ENCODE assay signal across 10 cellular contexts in genomic region chr17:44400226-44400847, GRCh38. TPM values are rescaled to one million over a fixed set of nuclear protein-coding genes. Genes with fewer than 3 reads are reported as not detected.
DNase-seq lines count a peak whose midpoint lies in the region; ATAC-seq and TF ChIP-seq lines count a peak whose summit lies in the region.
"Had no signal": no experiment of that assay in that cellular context is flagged by ENCODE, and none has a peak within 500 bp of the region (broad histone marks: within the 10 kb centered on the region; RNA-seq: fewer than 3 reads in every experiment).

No MANE protein-coding gene starts in this region.

- H3K27me3 Mint-ChIP-seq in T-helper 2 cell treated with Interferon-gamma antibody and Interleukin-4, amounts not matched to agents 5 μg/mL and 100 μg/mL, for 36 hours (ENCODE audit: low read depth), result no peaks in the 10 kb centered on the region
- H3K27me3 Mint-ChIP-seq in stimulated activated naive B cell treated with anti-CD40 and anti-IgM and Interleukin-4, amounts not matched to agents 10 μg/mL and 1 μg/mL and 100 μg/mL, for 72 hours, result no peaks in the 10 kb centered on the region
- H3K27me3 Mint-ChIP-seq: activated naive CD8-positive, alpha-beta T cell had no signal

- no peaks in the 10 kb centered on the region for H3K4me1 ChIP-seq in PC-3 (ENCODE audit: insufficient read depth, low read length)

- no peak overlapping the region for H3K4me3 Mint-ChIP-seq in T-helper 2 cell treated with Interferon-gamma antibody and Interleukin-4, amounts not matched to agents 5 μg/mL and 100 μg/mL, for 36 hours
- no peak overlapping the region for H3K4me3 Mint-ChIP-seq in stimulated activated naive B cell treated with anti-CD40 and anti-IgM and Interleukin-4, amounts not matched to agents 10 μg/mL and 1 μg/mL and 100 μg/mL, for 72 hours
- H3K4me3 Mint-ChIP-seq: activated naive CD8-positive, alpha-beta T cell had no signal

- no peaks in the 10 kb centered on the region for H3K79me2 ChIP-seq in PC-3 (ENCODE audit: low read length)

- no peak overlapping the region for H2AFZ ChIP-seq in PC-3 (ENCODE audit: low read length)

- POLR2A ChIA-PET in PC-3 (lab: Charles Lee; ENCODE audit: unreplicated experiment), result no interaction called here

- no TSS peak for BruUV-seq in PC-3 (replicated peaks; lab: Mats Ljungman, UMichigan)

- H3K9ac ChIP-seq in PC-3 (ENCODE audit: low read length), result no peak overlapping the region

- peaks cover 48% of the 10 kb centered on the region for H3K36me3 Mint-ChIP-seq in T-helper 2 cell treated with Interferon-gamma antibody and Interleukin-4, amounts not matched to agents 5 μg/mL and 100 μg/mL, for 36 hours (ENCODE audit: low read depth)
- peaks cover 43 to 60% of the 10 kb centered on the region in 2 donors for H3K36me3 Mint-ChIP-seq in stimulated activated naive B cell treated with anti-CD40 and anti-IgM and Interleukin-4, amounts not matched to agents 10 μg/mL and 1 μg/mL and 100 μg/mL, for 72 hours

- peaks cover 7% of the 10 kb centered on the region for H3K4me1 Mint-ChIP-seq in T-helper 2 cell treated with Interferon-gamma antibody and Interleukin-4, amounts not matched to agents 5 μg/mL and 100 μg/mL, for 36 hours (ENCODE audit: low read depth)
- peaks cover 4 to 33% of the 10 kb centered on the region in 2 donors for H3K4me1 Mint-ChIP-seq in stimulated activated naive B cell treated with anti-CD40 and anti-IgM and Interleukin-4, amounts not matched to agents 10 μg/mL and 1 μg/mL and 100 μg/mL, for 72 hours

- no peak overlapping the region for H3K4me3 ChIP-seq in PC-3 (ENCODE audit: low read length)

- no peaks in the 10 kb centered on the region for H3F3A ChIP-seq in PC-3 (ENCODE audit: low read length, unreplicated experiment)

- DNase-seq in T-helper 2 cell treated with Interferon-gamma antibody and Interleukin-4, amounts not matched to agents 5 μg/mL and 100 μg/mL, for 36 hours (ENCODE audit: low spot score), result no peak
- DNase-seq in T-helper 2 cell (no peak), PC-3 (peak; percentile 53), fibroblast of peridontal ligament (ENCODE audit: extremely low read depth) (peak; percentile 52), GM19240 (ENCODE audit: insufficient read length, low spot score) (no peak), NCI-H2029 (lab: John Stamatoyannopoulos, UW) (no peak)
- DNase-seq in stimulated activated naive B cell treated with anti-CD40 and anti-IgM and Interleukin-4, amounts not matched to agents 10 μg/mL and 1 μg/mL and 100 μg/mL, for 72 hours, result no peak
- DNase-seq: DMS153 had no signal

- H3K36me3 ChIP-seq in PC-3 (ENCODE audit: low read depth, low read length), result peaks cover 33% of the 10 kb centered on the region

- H3K4me2 ChIP-seq in PC-3 (ENCODE audit: low read length), result no peak overlapping the region

- H3K9me3 Mint-ChIP-seq in T-helper 2 cell treated with Interferon-gamma antibody and Interleukin-4, amounts not matched to agents 5 μg/mL and 100 μg/mL, for 36 hours, result no peaks in the 10 kb centered on the region
- H3K9me3 Mint-ChIP-seq in stimulated activated naive B cell treated with anti-CD40 and anti-IgM and Interleukin-4, amounts not matched to agents 10 μg/mL and 1 μg/mL and 100 μg/mL, for 72 hours, result no peaks in the 10 kb centered on the region

- CTCF ChIA-PET in PC-3 (lab: Charles Lee), result no interaction called here

- peak overlapping the region; percentile 19 for H3K27ac Mint-ChIP-seq in T-helper 2 cell treated with Interferon-gamma antibody and Interleukin-4, amounts not matched to agents 5 μg/mL and 100 μg/mL, for 36 hours
- peak overlapping the region; percentile 4 for H3K27ac Mint-ChIP-seq in stimulated activated naive B cell treated with anti-CD40 and anti-IgM and Interleukin-4, amounts not matched to agents 10 μg/mL and 1 μg/mL and 100 μg/mL, for 72 hours
- H3K27ac Mint-ChIP-seq: activated naive CD8-positive, alpha-beta T cell had no signal

- peak; percentile 77 for ATAC-seq in PC-3
- ATAC-seq in stimulated activated naive B cell treated with anti-CD40 and anti-IgM and Interleukin-4, amounts not matched to agents 10 μg/mL and 1 μg/mL and 100 μg/mL, for 72 hours (replicated peaks), result no peak
- no peak for ATAC-seq in HG03039 (IDR thresholded peaks at IDR 0.05; ENCODE audit: unreplicated experiment)

- no peak overlapping the region for H3K27ac ChIP-seq in PC-3 (ENCODE audit: low read length)

- H3K9me3 ChIP-seq in PC-3 (ENCODE audit: low read length), result no peaks in the 10 kb centered on the region

- no peaks in the 10 kb centered on the region for H3K27me3 ChIP-seq in PC-3 (ENCODE audit: low read length)

- no peaks in the 10 kb centered on the region for H3K9me2 ChIP-seq in PC-3 (replicated peaks; ENCODE audit: low read length)

- intact Hi-C loops in PC-3 (cut with micrococcal nuclease), result loop anchor here (1.0 to 5.0 kb wide), 2 partner anchors 123 to 237 kb away; no protein-coding TSS in a partner anchor

- H4K20me1 ChIP-seq in PC-3 (ENCODE audit: low read length), result no peaks in the 10 kb centered on the region

- peak; percentile 88 for TF ChIP-seq CTCF in PC-3 (conservative IDR thresholded peaks at IDR 0.05; ENCODE audit: low read depth, low read length)

RNA-seq across cellular contexts. Expression of gene ITGA2B, which starts 10.9 kb away (rescaled TPM):
- total RNA-seq in PC-3 (2014; rRNA removed), result 3.1 and 7.1 TPM in 2 replicates

RNA-seq across cellular contexts. Expression of gene FAM171A2, which starts 36.7 kb away (rescaled TPM):
- total RNA-seq in PC-3 (2014; rRNA removed), result 16.3 and 22.6 TPM in 2 replicates

RNA-seq across cellular contexts. Expression of gene GRN, which starts 55.2 kb away (rescaled TPM):
- total RNA-seq in PC-3 (2014; rRNA removed), result 400 and 465 TPM in 2 replicates

Comparison
In these comparisons a context has a peak if more than half of its experiments do, and no peak if none do; other contexts are left out.
1. DNase-seq: peak in PC-3 (single experiment) and fibroblast of peridontal ligament (single experiment); none in T-helper 2 cell treated with Interferon-gamma antibody and Interleukin-4, amounts not matched to agents 5 μg/mL and 100 μg/mL, for 36 hours (single experiment), T-helper 2 cell (0 of 5), stimulated activated naive B cell treated with anti-CD40 and anti-IgM and Interleukin-4, amounts not matched to agents 10 μg/mL and 1 μg/mL and 100 μg/mL, for 72 hours (single experiment), GM19240 (single experiment) and NCI-H2029 (single experiment).